ENCODE assay signal across 24 cellular contexts in the genomic region with DNA sequence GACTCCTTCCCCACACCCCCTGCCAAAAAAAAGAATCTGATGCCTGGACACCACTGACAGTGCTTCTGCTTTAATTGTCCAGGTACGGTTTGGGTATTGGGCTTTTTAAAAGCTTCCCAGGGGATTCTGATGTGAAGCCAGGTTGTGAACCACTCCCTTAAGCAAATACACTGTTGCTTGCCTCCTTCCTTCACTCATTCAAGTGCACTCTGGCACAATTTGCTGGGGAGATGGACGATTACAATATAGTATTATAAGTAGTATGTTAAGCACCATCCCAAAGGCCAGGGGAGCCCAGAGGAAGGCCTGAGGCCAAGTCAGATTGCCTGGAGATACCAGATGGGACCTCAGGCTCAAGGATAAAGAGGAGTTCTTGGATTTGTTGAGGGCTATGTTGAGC. TPM values are rescaled to one million over a fixed set of nuclear protein-coding genes. Genes with fewer than 3 reads are reported as not detected.
DNase-seq lines count a peak whose midpoint lies in the region; ATAC-seq and TF ChIP-seq lines count a peak whose summit lies in the region.
"Had no signal": no experiment of that assay in that cellular context is flagged by ENCODE, and none has a peak within 500 bp of the region (broad histone marks: within the 10 kb centered on the region; RNA-seq: fewer than 3 reads in every experiment).

No MANE protein-coding gene starts in this region.

- H4K20me1 ChIP-seq in OCI-LY1 (ENCODE audit: insufficient read depth, low read length), result no peaks in the 10 kb centered on the region
- H4K20me1 ChIP-seq: BLaER1 had no signal

- H3K79me2 ChIP-seq in OCI-LY1 (ENCODE audit: insufficient read depth, low read length), result no peaks in the 10 kb centered on the region

- H3K27me3 ChIP-seq in OCI-LY1 (ENCODE audit: insufficient read depth, low read length) (no peaks in the 10 kb centered on the region), aorta (ENCODE audit: control insufficient read depth in 1 of 2, insufficient read depth in 2 of 2, low read length in 1 of 2) (no peaks in the 10 kb centered on the region), uterus (no peaks in the 10 kb centered on the region)
- H3K27me3 ChIP-seq: BE2C, BLaER1 had no signal

- H3K4me1 ChIP-seq in OCI-LY1 (ENCODE audit: insufficient read depth, low read length, severe bottlenecking) (peaks cover 78% of the 10 kb centered on the region), mucosa of descending colon (ENCODE audit: low read depth) (peaks cover 4% of the 10 kb centered on the region), aorta (ENCODE audit: control insufficient read depth in 1 of 2, insufficient read depth in 2 of 2, low read length in 2 of 2) (no peaks in the 10 kb centered on the region), uterus (no peaks in the 10 kb centered on the region)
- H3K4me1 ChIP-seq: BE2C had no signal

- H2AFZ ChIP-seq in OCI-LY1 (ENCODE audit: low read length), result no peak overlapping the region

- H3K4me3 ChIP-seq in OCI-LY1 (ENCODE audit: low read depth, low read length, poor library complexity, severe bottlenecking), result no peak overlapping the region
- H3K4me3 ChIP-seq in mucosa of descending colon, result no peak overlapping the region
- H3K4me3 ChIP-seq in aorta (ENCODE audit: low read length in 2 of 2), result no peak overlapping the region
- no peak overlapping the region for H3K4me3 ChIP-seq in uterus
- H3K4me3 ChIP-seq: BLaER1, GM12878 had no signal

- H3K9me3 ChIP-seq in OCI-LY1 (ENCODE audit: low read length) (no peaks in the 10 kb centered on the region), mucosa of descending colon (no peaks in the 10 kb centered on the region), aorta (ENCODE audit: control insufficient read depth, low read length) (no peaks in the 10 kb centered on the region), uterus (no peaks in the 10 kb centered on the region)
- H3K9me3 ChIP-seq: BE2C, BLaER1 had no signal

- no peak overlapping the region for H3K4me2 ChIP-seq in OCI-LY1 (ENCODE audit: low read length)
- H3K4me2 ChIP-seq: BLaER1 had no signal

- TF ChIP-seq CTCF in OCI-LY1 (IDR thresholded peaks at IDR 0.05; ENCODE audit: low read length) (no peak), mucosa of descending colon (IDR thresholded peaks at IDR 0.05) (no peak), uterus (IDR thresholded peaks at IDR 0.05) (no peak)

- TF ChIP-seq POLR2A in uterus (IDR thresholded peaks at IDR 0.05), result no peak

- H3K9me2 ChIP-seq in OCI-LY1 (ENCODE audit: low read depth, low read length), result no peaks in the 10 kb centered on the region

- H3F3A ChIP-seq in OCI-LY1 (ENCODE audit: insufficient read depth, low read length), result no peaks in the 10 kb centered on the region

- 83 to 90% methylated on average over 2 of the region's 2 CpGs for WGBS in aorta, 2 donors

- H3K36me3 ChIP-seq in OCI-LY1 (ENCODE audit: insufficient read depth, low read length), result no peaks in the 10 kb centered on the region
- H3K36me3 ChIP-seq in mucosa of descending colon (ENCODE audit: low read depth), result no peaks in the 10 kb centered on the region
- peaks cover 0 to 4% of the 10 kb centered on the region in 2 donors for H3K36me3 ChIP-seq in aorta (ENCODE audit: control insufficient read depth in 1 of 2, insufficient read depth in 2 of 2, low read length in 1 of 2)
- no peaks in the 10 kb centered on the region for H3K36me3 ChIP-seq in uterus
- H3K36me3 ChIP-seq: BE2C, BLaER1 had no signal

- peak; percentile 68 for ATAC-seq in left colon
- ATAC-seq in mucosa of descending colon, result peak; percentile 43
- no peak for ATAC-seq in aorta (ENCODE audit: low FRiP score)
- ATAC-seq: GM12878 had no signal

- DNase-seq in left colon, result no peak
- DNase-seq in mucosa of descending colon, result no peak
- no peak for DNase-seq in stimulated activated CD4-positive, alpha-beta T cell treated with anti-CD3 and anti-CD28 coated beads, Interleukin-15, amount 100 ng/mL, for 24 hours
- DNase-seq in aorta, result no peak
- DNase-seq in activated CD4-positive, alpha-beta T cell treated with anti-CD3 and anti-CD28 coated beads, Interleukin-2, amount 50 U/mL, for 4 hours, result no peak
- DNase-seq in uterus, result no peak
- DNase-seq: 8988T; ACHN; BE2C; C1 segment of cervical spinal cord; CD4-positive, alpha-beta memory T cell; CD4-positive, CD25-positive, alpha-beta regulatory T cell; CD8-positive, alpha-beta memory T cell; COR-L47; DMS 273 treated with DMSO at 0.1 percent for 48 hours; DMS153; DMS53; DMS79; DND-41; EL; GDM1 had no signal

- H3K27ac ChIP-seq in OCI-LY1 (ENCODE audit: low read depth, low read length, poor library complexity, severe bottlenecking), result peak overlapping the region; percentile 8
- no peak overlapping the region for H3K27ac ChIP-seq in aorta (ENCODE audit: low read depth in 1 of 2, low read length in 2 of 2)
- no peak overlapping the region for H3K27ac ChIP-seq in uterus
- H3K27ac ChIP-seq: BLaER1 had no signal

- H3K9ac ChIP-seq in OCI-LY1 (ENCODE audit: low read length), result no peak overlapping the region
- H3K9ac ChIP-seq: BLaER1 had no signal

- intact Hi-C loops in left colon (cut with DNase I, micrococcal nuclease) (loop anchor here in 1 of 2 donors (10.0 kb wide), 1 partner anchor 293 kb away; no protein-coding TSS in a partner anchor), mucosa of descending colon (cut with DNase I, micrococcal nuclease) (loop anchor here (10.0 kb wide), 2 partner anchors 107 to 143 kb away; no protein-coding TSS in a partner anchor), aorta (cut with DNase I) (loop anchor here in 1 of 2 donors (10.0 kb wide), 1 partner anchor 283 kb away; no protein-coding TSS in a partner anchor), uterus (cut with DNase I; ENCODE audit: low total_unique reads) (no loop called here)

RNA-seq across cellular contexts. Expression of a gene that starts 12.3 kb away (rescaled TPM):
- total RNA-seq in left colon (10 to 100 TPM; 50.3 TPM), mucosa of descending colon (10 to 100 TPM; 34.0 to 53.3 (median 40.5) TPM), aorta (10 to 100 TPM; 15.3 to 21.1 TPM), uterus (10 to 100 TPM; 22.0 to 40.6 (median 27.3) TPM)
- polyA plus RNA-seq in aorta, result 1 to 10 TPM; 4.8 to 7.0 TPM
